ENCODE assay signal across 24 cellular contexts in the genomic region with DNA sequence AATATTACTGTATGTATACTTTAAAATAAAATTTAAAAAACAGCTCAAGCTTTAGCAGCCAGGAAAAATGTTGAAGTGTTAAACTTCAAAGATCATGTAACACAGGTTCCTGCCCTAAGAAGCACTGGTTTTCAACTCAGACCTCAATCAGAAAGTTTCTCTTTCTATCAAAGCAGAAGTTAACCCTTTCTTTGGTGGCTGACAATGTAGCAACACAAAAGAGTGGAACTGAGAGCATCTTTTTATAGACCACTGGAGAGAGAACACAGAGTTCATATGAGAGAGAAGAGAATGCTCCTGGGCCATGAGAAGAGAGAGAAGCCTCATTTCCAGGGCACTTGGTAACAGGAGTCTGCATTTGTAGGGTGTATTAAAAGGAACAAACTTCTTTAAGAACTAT. TPM values are rescaled to one million over a fixed set of nuclear protein-coding genes. Genes with fewer than 3 reads are reported as not detected.
DNase-seq lines count a peak whose midpoint lies in the region; ATAC-seq, FAIRE-seq and TF ChIP-seq lines count a peak whose summit lies in the region.
"Had no signal": no experiment of that assay in that cellular context is flagged by ENCODE, and none has a peak within 500 bp of the region (broad histone marks: within the 10 kb centered on the region; RNA-seq: fewer than 3 reads in every experiment).

No MANE protein-coding gene starts in this region.

- H3K36me3 ChIP-seq in GM12878 (ENCODE audit: control insufficient read depth in 2 of 2, insufficient read depth in 2 of 2, low read length in 1 of 2), result no peaks in the 10 kb centered on the region
- H3K36me3 ChIP-seq: BLaER1 had no signal

- intact Hi-C loops in GM12878 (cut with micrococcal nuclease; ENCODE audit: unreplicated experiment), result no loop called here

- SMC1A ChIA-PET in GM12878 (lab: Charles Lee; ENCODE audit: uncharacterized antibody, unreplicated experiment), result interaction anchor here (1.0 kb wide), 1 partner anchor 10 kb away, joined by 3 read pairs; no protein-coding TSS in a partner anchor

- no peak for TF ChIP-seq EP300 in GM12878 (IDR thresholded peaks at IDR 0.05; ENCODE audit: borderline replicate concordance in 1 of 2, control insufficient read depth in 1 of 2, low read depth in 2 of 2, low read length in 2 of 2)

- no peaks in the 10 kb centered on the region; the same call in none of the 2 replicates for H3K4me1 ChIP-seq in GM12878 (ENCODE audit: control insufficient read depth, insufficient read depth, low read length)
- H3K4me1 ChIP-seq: BLaER1 had no signal

- RAD21 ChIA-PET in GM12878 (lab: Charles Lee; ENCODE audit: unreplicated experiment), result no interaction called here

- no peak overlapping the region for H3K9ac ChIP-seq in GM12878 (ENCODE audit: control insufficient read depth, insufficient read depth, low read length)
- H3K9ac ChIP-seq: BLaER1 had no signal

- H3K4me2 ChIP-seq in GM12878 (ENCODE audit: control insufficient read depth, insufficient read depth), result no peak overlapping the region
- H3K4me2 ChIP-seq: BLaER1, GM23338 had no signal

- no TSS peak for BruUV-seq in GM12878 (replicated peaks; lab: Mats Ljungman, UMichigan)

- DNase-seq in GM13976 (ENCODE audit: low spot score) (peak; percentile 28), GM19239 (ENCODE audit: insufficient read length, low spot score) (no peak), GM12878 (ENCODE audit: low read depth, low spot score) (no peak), iPS-NIHi11 (ENCODE audit: low spot score) (no peak), NCI-H2081 (lab: John Stamatoyannopoulos, UW) (no peak), SIG-M5 treated with dmso at 0.1 percent for 504 hours (lab: John Stamatoyannopoulos, UW; ENCODE audit: unreplicated experiment) (no peak)
- DNase-seq: CD4-positive, CD25-positive, alpha-beta regulatory T cell; DMS153; DND-41; H9; Kasumi-1; NCI-H1105; NCI-H146; NCI-H1930; NCI-H2227 treated with DMSO at 0.1 percent for 48 hours; NCI-H526 treated with DMSO at 0.1 percent for 48 hours; SHP77 had no signal

- TF ChIP-seq POLR2A in GM12878 (IDR thresholded peaks at IDR 0.05; ENCODE audit: low read depth, low read length), result no peak

- no peaks in the 10 kb centered on the region for H4K20me1 ChIP-seq in GM12878 (ENCODE audit: control insufficient read depth, insufficient read depth)
- H4K20me1 ChIP-seq: BLaER1 had no signal

- no peak overlapping the region for H3K4me3 ChIP-seq in GM12878
- H3K4me3 ChIP-seq: BLaER1, GM23338, K562 had no signal

- no peak overlapping the region for H2AFZ ChIP-seq in GM12878 (ENCODE audit: control insufficient read depth, low read depth, low read length)
- H2AFZ ChIP-seq: GM23338 had no signal

- in situ Hi-C loops in GM13976 (cut with MboI; ENCODE audit: low sequenced_read_pairs, unreplicated experiment), result no loop called here
- in situ Hi-C loops in GM12878 (cut with MboI), result no loop called here

- peaks cover 2% of the 10 kb centered on the region; the same call in 2 of the 3 replicates for H3K9me3 ChIP-seq in GM12878 (replicated peaks; ENCODE audit: control insufficient read depth, insufficient read depth, low read length)

- FAIRE-seq in GM19239 (lab: Jason Lieb, UNC) (peak; percentile 45), GM12878 (lab: Jason Lieb, UNC) (no peak)
- FAIRE-seq: A204.1, K562 had no signal

- TF ChIP-seq CTCF in GM13976 (IDR thresholded peaks at IDR 0.05; ENCODE audit: borderline replicate concordance, control extremely low read depth, extremely low read depth, insufficient read depth, missing control alignments) (no peak), GM12878 (IDR thresholded peaks at IDR 0.05 in 2 of 3, conservative IDR thresholded peaks at IDR 0.05 in 1 of 3; ENCODE audit: control insufficient read depth in 2 of 3, extremely low read depth in 1 of 3, insufficient read depth in 1 of 3, low read depth in 3 of 3, low read length in 3 of 3) (no peak)

- POLR2A ChIA-PET in GM12878 (lab: Charles Lee), result no interaction called here

- no peak overlapping the region for H3K27ac ChIP-seq in GM12878 (ENCODE audit: control insufficient read depth, insufficient read depth)
- H3K27ac ChIP-seq: BLaER1, RWPE1 had no signal

- TF ChIP-seq RAD21 in GM12878 (IDR thresholded peaks at IDR 0.05; ENCODE audit: insufficient read depth, low read depth, low read length), result no peak

- H3K27me3 ChIP-seq in GM12878 (replicated peaks in 1 of 2; ENCODE audit: control insufficient read depth in 2 of 2, insufficient read depth in 2 of 2, low read length in 1 of 2), result no peaks in the 10 kb centered on the region
- H3K27me3 ChIP-seq: BLaER1 had no signal

- CTCF ChIA-PET in GM12878 (lab: Yijun Ruan, JAX), result no interaction called here

- peak; percentile 47 for ATAC-seq in HG02981 (IDR thresholded peaks at IDR 0.05; ENCODE audit: unreplicated experiment)
- peak; percentile 54 for ATAC-seq in GM12878
- ATAC-seq in GM19035 (IDR thresholded peaks at IDR 0.05; ENCODE audit: unreplicated experiment), result no peak
- ATAC-seq: GM23338, K562 had no signal

- no peaks in the 10 kb centered on the region for H3K79me2 ChIP-seq in GM12878 (ENCODE audit: control insufficient read depth, insufficient read depth, low read length)

TF ChIP-seq in GM12878, 131 proteins besides CTCF, POLR2A, EP300 and RAD21 (continues in another document):
- TF ChIP-seq NR2C1 (IDR thresholded peaks at IDR 0.05) (no peak), ZBED1 (IDR thresholded peaks at IDR 0.05; ENCODE audit: borderline replicate concordance) (no peak), MTA2 (IDR thresholded peaks at IDR 0.05; ENCODE audit: low read depth) (no peak), NRF1 (conservative IDR thresholded peaks at IDR 0.05; ENCODE audit: low read depth, low read length) (no peak), KAT2A (conservative IDR thresholded peaks at IDR 0.05; ENCODE audit: control insufficient read depth, low read depth, low read length) (no peak), PKNOX1 (IDR thresholded peaks at IDR 0.05) (no peak), MYB (IDR thresholded peaks at IDR 0.05; ENCODE audit: borderline replicate concordance, low read depth, low read length) (no peak), USF2 (IDR thresholded peaks at IDR 0.05; ENCODE audit: borderline replicate concordance, low read depth, low read length) (no peak), BRCA1 (IDR thresholded peaks at IDR 0.05; ENCODE audit: low read depth, low read length) (no peak), YY1 (IDR thresholded peaks at IDR 0.05; ENCODE audit: low read depth, low read length) (no peak), MEF2B (IDR thresholded peaks at IDR 0.05; ENCODE audit: partially characterized antibody, poor library complexity, severe bottlenecking) (no peak)
- TF ChIP-seq, protein P1, sequence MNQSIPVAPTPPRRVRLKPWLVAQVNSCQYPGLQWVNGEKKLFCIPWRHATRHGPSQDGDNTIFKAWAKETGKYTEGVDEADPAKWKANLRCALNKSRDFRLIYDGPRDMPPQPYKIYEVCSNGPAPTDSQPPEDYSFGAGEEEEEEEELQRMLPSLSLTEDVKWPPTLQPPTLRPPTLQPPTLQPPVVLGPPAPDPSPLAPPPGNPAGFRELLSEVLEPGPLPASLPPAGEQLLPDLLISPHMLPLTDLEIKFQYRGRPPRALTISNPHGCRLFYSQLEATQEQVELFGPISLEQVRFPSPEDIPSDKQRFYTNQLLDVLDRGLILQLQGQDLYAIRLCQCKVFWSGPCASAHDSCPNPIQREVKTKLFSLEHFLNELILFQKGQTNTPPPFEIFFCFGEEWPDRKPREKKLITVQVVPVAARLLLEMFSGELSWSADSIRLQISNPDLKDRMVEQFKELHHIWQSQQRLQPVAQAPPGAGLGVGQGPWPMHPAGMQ (IDR thresholded peaks at IDR 0.05; ENCODE audit: borderline replicate concordance), result no peak

RNA-seq across cellular contexts. Expression of gene KTN1, which starts 42.2 kb away (rescaled TPM):
- total RNA-seq in GM12878 (2013; cell fraction: nucleolus; rRNA removed), result 248 and 283 TPM in 2 replicates
- total RNA-seq in GM12878 (2014; rRNA removed) (56.5 and 76.5 TPM in 2 replicates), GM12878 (2014; rRNA removed; fragmentation: Illumina TruSeq; extraction: Trizol) (149 and 150 TPM in 2 replicates), GM12878 (2021) (87.5 and 92.1 TPM in 2 replicates)
- 33.0 TPM for polyA plus RNA-seq in GM12878 (2011; ENCODE audit: low read depth)
- polyA plus RNA-seq in GM12878 (2011; rRNA removed) (81.0 and 164 TPM in 2 replicates), GM12878 (2014; fragmentation: Illumina TruSeq; extraction: Trizol) (109 and 134 TPM in 2 replicates), GM12878 (2014; fragmentation: Nextera tagmentation; extraction: Ambion mirVana) (10 to 100 TPM; 52.9 to 79.5 TPM), GM12878 (2014; rRNA removed) (42.5 and 50.6 TPM in 2 replicates), GM12878 (2016; fragmentation: Nextera tagmentation; extraction: Ambion mirVana) (100 to 1,000 TPM; 112 to 154 TPM)
- polyA plus RNA-seq in GM12878 (2011; cell fraction: cytosol; rRNA removed), result 14.2 and 15.8 TPM in 2 replicates
- polyA plus RNA-seq in GM12878 (2011; cell fraction: nucleus; rRNA removed), result 75.8 and 81.3 TPM in 2 replicates
- 53.8 and 73.2 TPM in 2 replicates for polyA plus RNA-seq in GM12878 (2012)
- 30.6 and 47.9 TPM in 2 replicates for polyA minus RNA-seq in GM12878 (2011; rRNA and poly(A)+ RNA removed)
- 24.3 and 33.7 TPM in 2 replicates for polyA minus RNA-seq in GM12878 (2011; cell fraction: cytosol; rRNA and poly(A)+ RNA removed)
- polyA minus RNA-seq in GM12878 (2011; cell fraction: nucleus; rRNA and poly(A)+ RNA removed), result 87.5 and 128 TPM in 2 replicates
